In genomic region chr15:82113116-82113715, GRCh38 we compare ENCODE assay signal across 19 cellular contexts.
"Had no signal": no experiment of that assay in that cellular context is flagged by ENCODE, and none has a peak within 500 bp of the region (broad histone marks: within the 10 kb centered on the region; RNA-seq: fewer than 3 reads in every experiment).

No MANE protein-coding gene starts in this region.

- H3K36me3 ChIP-seq: breast epithelium, pancreas, vagina had no signal

- H3K4me1 ChIP-seq: breast epithelium, pancreas, tibial nerve, vagina had no signal

- H3K4me3 Mint-ChIP-seq: activated T-helper 17 cell treated with anti-CD3 and anti-CD28 coated beads, Interleukin-2, amount 50 U/mL, for 72 hours; endodermal cell; neural crest cell had no signal

- H3K27ac ChIP-seq: dorsolateral prefrontal cortex, pancreas, tibial nerve, vagina, VCaP had no signal

- H3K9me3 ChIP-seq: breast epithelium, pancreas, tibial nerve, vagina had no signal

- FAIRE-seq: pancreas, small intestine had no signal

- H3K4me3 ChIP-seq: breast epithelium, dorsolateral prefrontal cortex, pancreas, tibial nerve, vagina had no signal

- H3K9me3 Mint-ChIP-seq: activated T-helper 17 cell treated with anti-CD3 and anti-CD28 coated beads, Interleukin-2, amount 50 U/mL, for 72 hours had no signal

- DNase-seq: activated CD4-positive, alpha-beta T cell treated with anti-CD3 and anti-CD28 coated beads, Interleukin-2, amount 50 U/mL, for 48 hours; activated naive CD4-positive, alpha-beta T cell treated with Interleukin-2 at 50 U/mL for 16 hours; anterior cingulate cortex; dorsolateral prefrontal cortex; endodermal cell; pancreas; retina; small intestine; stimulated activated CD4-positive, alpha-beta T cell treated with anti-CD3 and anti-CD28 coated beads, Interleukin-4, amount 100 ng/mL, for 24 hours; stimulated activated naive CD4-positive, alpha-beta T cell treated with Interleukin-2 at 50 U/mL for 16 hours; substantia nigra; T-helper 9 cell had no signal

- H3K27me3 ChIP-seq: breast epithelium, dorsolateral prefrontal cortex, pancreas, tibial nerve, vagina had no signal

- ATAC-seq: activated T-helper 17 cell treated with anti-CD3 and anti-CD28 coated beads, Interleukin-2, amount 50 U/mL, for 72 hours; esophagus mucosa; pancreas had no signal

- H3K27ac Mint-ChIP-seq: activated T-helper 17 cell treated with anti-CD3 and anti-CD28 coated beads, Interleukin-2, amount 50 U/mL, for 72 hours; endodermal cell had no signal

- H3K4me1 Mint-ChIP-seq: activated T-helper 17 cell treated with anti-CD3 and anti-CD28 coated beads, Interleukin-2, amount 50 U/mL, for 72 hours had no signal

- H3K27me3 Mint-ChIP-seq: activated T-helper 17 cell treated with anti-CD3 and anti-CD28 coated beads, Interleukin-2, amount 50 U/mL, for 72 hours had no signal
